22 cellular contexts compared by ENCODE assay signal in the genomic region with DNA sequence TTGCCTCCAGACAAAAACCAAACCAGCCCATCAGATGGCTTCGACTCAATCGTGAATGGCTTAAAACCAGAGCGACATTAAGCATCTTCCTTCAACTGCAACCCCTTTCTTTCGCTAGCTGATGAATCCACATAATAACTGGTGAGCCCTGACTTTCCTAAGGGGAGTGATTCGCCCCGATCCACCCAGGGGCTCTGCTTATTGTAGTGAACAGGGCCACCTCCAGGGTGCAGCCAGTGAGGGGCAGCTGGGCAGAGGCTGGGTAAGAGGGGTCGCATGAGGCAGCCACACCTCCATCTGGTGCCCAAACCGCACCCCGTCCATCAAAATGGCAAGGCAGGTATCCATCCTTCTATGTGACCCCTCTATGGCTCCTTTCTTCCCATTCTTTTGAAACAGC. TPM values are rescaled to one million over a fixed set of nuclear protein-coding genes. Genes with fewer than 3 reads are reported as not detected.
A peak's percentile ranks its signal among the peaks of the same experiment; 100 is the strongest.
DNase-seq lines count a peak whose midpoint lies in the region; ATAC-seq, FAIRE-seq and TF ChIP-seq lines count a peak whose summit lies in the region.
"Had no signal": no experiment of that assay in that cellular context is flagged by ENCODE, and none has a peak within 500 bp of the region (broad histone marks: within the 10 kb centered on the region; RNA-seq: fewer than 3 reads in every experiment).

No MANE protein-coding gene starts in this region.

- intact Hi-C loops in Caco-2 (cut with micrococcal nuclease; ENCODE audit: unreplicated experiment), result no loop called here

- FAIRE-seq in small intestine (lab: Jason Lieb, UNC), result no peak

- TF ChIP-seq EP300 in gastroesophageal sphincter (IDR thresholded peaks at IDR 0.05), result no peak

- H3K36me3 ChIP-seq in Caco-2 (ENCODE audit: control insufficient read depth, insufficient read depth, low read length), result peaks cover 5% of the 10 kb centered on the region
- H3K36me3 ChIP-seq in RWPE2 (ENCODE audit: low read depth), result peaks cover 4% of the 10 kb centered on the region; the same call in 1 of the 2 replicates
- H3K36me3 ChIP-seq in gastroesophageal sphincter, result peaks cover 0 to 54% of the 10 kb centered on the region in 2 donors
- peaks cover 4 to 11% of the 10 kb centered on the region in 2 donors for H3K36me3 ChIP-seq in small intestine (ENCODE audit: control insufficient read depth in 2 of 2, insufficient read depth in 2 of 2, low read length in 2 of 2)
- H3K36me3 ChIP-seq in MM.1S (replicated peaks; ENCODE audit: insufficient read depth, low read length), result no peaks in the 10 kb centered on the region

- no peaks in the 10 kb centered on the region for H3K9me2 ChIP-seq in MM.1S (replicated peaks; ENCODE audit: insufficient read depth, low read length)

- H3K4me3 ChIP-seq in Caco-2 (ENCODE audit: low read depth, low read length), result no peak overlapping the region
- no peak overlapping the region for H3K4me3 ChIP-seq in RWPE2 (ENCODE audit: severe bottlenecking)
- no peak overlapping the region for H3K4me3 ChIP-seq in gastroesophageal sphincter
- H3K4me3 ChIP-seq in small intestine (ENCODE audit: low read depth in 1 of 2, low read length in 2 of 2), result no peak overlapping the region
- H3K4me3 ChIP-seq in MM.1S (ENCODE audit: low read length), result no peak overlapping the region
- H3K4me3 ChIP-seq: body of pancreas, psoas muscle, upper lobe of left lung had no signal

- WGBS in gastroesophageal sphincter (ENCODE audit: low coverage in 1 of 2), 2 donors, result 80 to 96% methylated on average over 1 to 8 of the region's 9 CpGs
- WGBS in small intestine, 3 donors, result 85 to 96% (median 87%) methylated on average over 9 of the region's 9 CpGs

- H3K9ac ChIP-seq in MM.1S (ENCODE audit: low read length), result no peak overlapping the region

- no peak overlapping the region for H3K4me2 ChIP-seq in MM.1S (ENCODE audit: low read depth, low read length)

- H3K4me3 Mint-ChIP-seq in Caco-2 (ENCODE audit: unreplicated experiment), result no peak overlapping the region
- H3K4me3 Mint-ChIP-seq: activated T-cell treated with anti-CD3 and anti-CD28 coated beads, Interleukin-2, amount 50 U/mL, for 24 hours; natural killer cell had no signal

- H3K27ac Mint-ChIP-seq in Caco-2 (ENCODE audit: unreplicated experiment), result peak overlapping the region; percentile 50
- H3K27ac Mint-ChIP-seq: activated T-cell treated with anti-CD3 and anti-CD28 coated beads, Interleukin-2, amount 50 U/mL, for 24 hours; natural killer cell had no signal

- no peak for TF ChIP-seq POLR2A in gastroesophageal sphincter (IDR thresholded peaks at IDR 0.05)

- no peaks in the 10 kb centered on the region for H3K9me3 Mint-ChIP-seq in Caco-2 (ENCODE audit: unreplicated experiment)
- H3K9me3 Mint-ChIP-seq: activated T-cell treated with anti-CD3 and anti-CD28 coated beads, Interleukin-2, amount 50 U/mL, for 24 hours; natural killer cell had no signal

- DNase-seq in Caco-2 (no peak), RWPE2 (ENCODE audit: low spot score) (no peak), small intestine (no peak), MM.1S (no peak), DMS153 treated with DMSO at 0.1 percent for 48 hours (lab: John Stamatoyannopoulos, UW; ENCODE audit: unreplicated experiment) (no peak)
- DNase-seq: activated naive CD4-positive, alpha-beta T cell treated with anti-CD3 and anti-CD28 coated beads, Interleukin-2, amount 50 U/mL, for 16 hours; activated T-cell treated with anti-CD3 and anti-CD28 coated beads, Interleukin-2, amount 50 U/mL, for 24 hours; body of pancreas; dermis blood vessel endothelial cell; EL; natural killer cell; NCI-H1930; NCI-H510A treated with DMSO at 0.1 percent for 48 hours; psoas muscle; SHP77 treated with DMSO at 0.1 percent for 48 hours; upper lobe of left lung had no signal

- H3K27ac ChIP-seq in RWPE2 (ENCODE audit: poor library complexity, severe bottlenecking), result peak overlapping the region; percentile 32
- peak overlapping the region in 3 of 4 donors; percentile 58 to 66 (median 65) for H3K27ac ChIP-seq in gastroesophageal sphincter
- peak overlapping the region; percentile 25 to 37 for H3K27ac ChIP-seq in small intestine (ENCODE audit: low read depth in 1 of 2, low read length in 1 of 2)
- no peak overlapping the region for H3K27ac ChIP-seq in MM.1S (ENCODE audit: low read length)
- H3K27ac ChIP-seq: psoas muscle had no signal

- no peak overlapping the region for H2AFZ ChIP-seq in MM.1S (ENCODE audit: low read length)

- ATAC-seq in RWPE2 (ENCODE audit: low read depth), result no peak
- ATAC-seq in gastroesophageal sphincter, result no peak
- ATAC-seq in GM21367 (IDR thresholded peaks at IDR 0.05; ENCODE audit: unreplicated experiment), result no peak
- no peak for ATAC-seq in HG03565 (IDR thresholded peaks at IDR 0.05; ENCODE audit: unreplicated experiment)
- ATAC-seq: body of pancreas, natural killer cell, psoas muscle had no signal

- peaks cover 41% of the 10 kb centered on the region for H3K36me3 Mint-ChIP-seq in Caco-2 (ENCODE audit: insufficient read depth, unreplicated experiment)
- H3K36me3 Mint-ChIP-seq: natural killer cell had no signal

- H3K27me3 ChIP-seq in Caco-2 (replicated peaks; ENCODE audit: control insufficient read depth, insufficient read depth, low read length), result no peaks in the 10 kb centered on the region
- no peaks in the 10 kb centered on the region for H3K27me3 ChIP-seq in RWPE2 (ENCODE audit: insufficient read depth, poor library complexity, severe bottlenecking)
- H3K27me3 ChIP-seq in gastroesophageal sphincter, result no peaks in the 10 kb centered on the region
- no peaks in the 10 kb centered on the region for H3K27me3 ChIP-seq in small intestine (ENCODE audit: control insufficient read depth in 2 of 2, insufficient read depth in 2 of 2, low read length in 2 of 2)
- no peaks in the 10 kb centered on the region for H3K27me3 ChIP-seq in MM.1S (replicated peaks; ENCODE audit: insufficient read depth, low read length)
- H3K27me3 ChIP-seq: body of pancreas, upper lobe of left lung had no signal

- H3K4me1 ChIP-seq in Caco-2, result peaks cover 41% of the 10 kb centered on the region
- peaks cover 9% of the 10 kb centered on the region for H3K4me1 ChIP-seq in RWPE2 (ENCODE audit: insufficient read depth, poor library complexity, severe bottlenecking)
- peaks cover 2 to 31% (median 4%) of the 10 kb centered on the region in 3 donors for H3K4me1 ChIP-seq in gastroesophageal sphincter
- H3K4me1 ChIP-seq in small intestine (ENCODE audit: control insufficient read depth in 2 of 2, insufficient read depth in 1 of 2, low read depth in 1 of 2, low read length in 1 of 2), result peaks cover 3 to 5% of the 10 kb centered on the region in 2 donors
- H3K4me1 ChIP-seq in MM.1S (ENCODE audit: low read length), result no peaks in the 10 kb centered on the region

- no peaks in the 10 kb centered on the region for H3K79me2 ChIP-seq in MM.1S (ENCODE audit: low read length)

- TF ChIP-seq CTCF in Caco-2 (IDR thresholded peaks at IDR 0.05; ENCODE audit: insufficient read depth in 1 of 2, low read depth in 1 of 2, low read length in 1 of 2, severe bottlenecking in 1 of 2, unreplicated experiment in 1 of 2), result no peak
- TF ChIP-seq CTCF in RWPE2 (IDR thresholded peaks at IDR 0.05; ENCODE audit: poor library complexity, severe bottlenecking), result no peak
- no peak for TF ChIP-seq CTCF in gastroesophageal sphincter (IDR thresholded peaks at IDR 0.05)
- TF ChIP-seq CTCF in MM.1S (IDR thresholded peaks at IDR 0.05; ENCODE audit: low read length), result no peak

- H3K27me3 Mint-ChIP-seq in Caco-2 (ENCODE audit: insufficient read depth, unreplicated experiment), result no peaks in the 10 kb centered on the region
- H3K27me3 Mint-ChIP-seq: activated T-cell treated with anti-CD3 and anti-CD28 coated beads, Interleukin-2, amount 50 U/mL, for 24 hours had no signal

- no peaks in the 10 kb centered on the region for H3K4me1 Mint-ChIP-seq in Caco-2 (ENCODE audit: low read depth, unreplicated experiment)
- H3K4me1 Mint-ChIP-seq: natural killer cell had no signal

- CTCF ChIA-PET in Caco-2 (lab: Charles Lee), result no interaction called here

- POLR2A ChIA-PET in Caco-2 (lab: Charles Lee), result no interaction called here

- H3K9me3 ChIP-seq in Caco-2, result no peaks in the 10 kb centered on the region
- no peaks in the 10 kb centered on the region for H3K9me3 ChIP-seq in RWPE2 (ENCODE audit: severe bottlenecking)
- peaks cover 0 to 4% (median 0%) of the 10 kb centered on the region in 3 donors for H3K9me3 ChIP-seq in gastroesophageal sphincter
- no peaks in the 10 kb centered on the region for H3K9me3 ChIP-seq in small intestine (ENCODE audit: control insufficient read depth, low read depth)
- H3K9me3 ChIP-seq in MM.1S (replicated peaks; ENCODE audit: insufficient read depth, low read length), result no peaks in the 10 kb centered on the region
- H3K9me3 ChIP-seq: body of pancreas, upper lobe of left lung had no signal

- no peaks in the 10 kb centered on the region for H3F3A ChIP-seq in MM.1S (ENCODE audit: insufficient read depth, low read length)

- BruUV-seq in Caco-2 (replicated peaks; lab: Mats Ljungman, UMichigan), result no TSS peak

- no peaks in the 10 kb centered on the region for H4K20me1 ChIP-seq in MM.1S (ENCODE audit: insufficient read depth, low read length)

RNA-seq across cellular contexts. Expression of gene SLC35D2, which starts 38.0 kb away (rescaled TPM):
- total RNA-seq in Caco-2 (2022) (77.5 and 81.0 TPM in 2 replicates), gastroesophageal sphincter (10 to 100 TPM; 16.6 to 39.3 (median 26.1) TPM)
- polyA plus RNA-seq in small intestine, result 10 to 100 TPM; 57.2 to 92.7 (median 79.4) TPM

RNA-seq across cellular contexts. Expression of gene HSD17B3, which starts 43.6 kb away (rescaled TPM):
- total RNA-seq in Caco-2 (2022), result not detected in 2 replicates
- total RNA-seq in gastroesophageal sphincter, result under 1 TPM in 3 of 4 donors, not detected in 1; 0.40 to 0.81 (median 0.78) TPM
- 10 to 100 TPM in 2 of 3 donors, 1 to 10 TPM in 1; 1.5 to 83.0 (median 13.0) TPM for polyA plus RNA-seq in small intestine
- total RNA-seq: dermis blood vessel endothelial cell; H4; lung microvascular endothelial cell; T-helper 1 cell treated with Interleukin-12 subunit alpha and Interleukin-12 subunit beta and Interleukin-4 antibody, amounts not matched to agents 30 ng/mL and 1 ng/mL, for 36 hours had no signal
